Comparison of ENCODE assay signal across 8 cellular contexts in genomic region chr1:202926578-202927491, GRCh38. TPM values are rescaled to one million over a fixed set of nuclear protein-coding genes. Genes with fewer than 3 reads are reported as not detected.
A peak's percentile ranks its signal among the peaks of the same experiment; 100 is the strongest.
DNase-seq lines count a peak whose midpoint lies in the region; ATAC-seq and TF ChIP-seq lines count a peak whose summit lies in the region.

Gene KLHL12, minus strand, starts transcription at chr1:202927234. Its CDS starts 2,072 bp downstream, at chr1:202925162.

- CTCF ChIA-PET in Calu3 (lab: Charles Lee): interaction anchor here (0.6 to 1.2 kb wide), 8 partner anchors 19 to 684 kb away, joined by 3 to 11 read pairs (median 5); partner anchors contain the start of gene CYB5R1
- CTCF ChIA-PET in activated CD8-positive, alpha-beta memory T cell treated with anti-CD3 and anti-CD28 coated beads, Interleukin-2, amount 10 ng/mL, durations not matched to agents 7 days and 5 days (lab: Charles Lee): interaction anchor here (0.6 to 2.5 kb wide), 10 partner anchors 15 to 75 kb away, joined by 3 to 9 read pairs (median 4); no protein-coding TSS in a partner anchor

- peak within 1 kb of the TSS; percentile 52 for H3K4me2 ChIP-seq in mesendoderm (ENCODE audit: low read length)

- no peaks in the 10 kb centered on the region for H3K79me2 ChIP-seq in mesendoderm (ENCODE audit: control insufficient read depth, insufficient read depth, low read length)

- no peaks in the 10 kb centered on the region for H3K27me3 Mint-ChIP-seq in Calu3 (ENCODE audit: unreplicated experiment)
- peaks cover 7% of the 10 kb centered on the region for H3K27me3 Mint-ChIP-seq in activated CD8-positive, alpha-beta memory T cell treated with anti-CD3 and anti-CD28 coated beads, Interleukin-2, amount 10 ng/mL, durations not matched to agents 7 days and 5 days

- H3K4me3 ChIP-seq in HUES48 (ENCODE audit: low read depth, low read length) (peak within 1 kb of the TSS; percentile 93), NT2/D1 (ENCODE audit: insufficient read length, low read depth) (peak within 1 kb of the TSS; percentile 98), endocrine pancreas (ENCODE audit: control insufficient read depth, insufficient read depth, low read length) (peak within 1 kb of the TSS; percentile 91), mesendoderm (ENCODE audit: low read length) (peak within 1 kb of the TSS; percentile 82)

- no peak within 1 kb of the TSS for H2BK120ac ChIP-seq in mesendoderm (ENCODE audit: low read depth, low read length)

- no peak within 1 kb of the TSS for H3K23ac ChIP-seq in mesendoderm (ENCODE audit: low read length)

- H2AK5ac ChIP-seq in mesendoderm (ENCODE audit: low read length): no peak within 1 kb of the TSS

- H2BK5ac ChIP-seq in mesendoderm (ENCODE audit: low read length): peak within 1 kb of the TSS; percentile 75

- BruUV-seq in Calu3 (replicated peaks; lab: Mats Ljungman, UMichigan): TSS peak; percentile 66

- no peaks in the 10 kb centered on the region for H3K27me3 ChIP-seq in HUES48 (ENCODE audit: control insufficient read depth, insufficient read depth, low read length)
- no peaks in the 10 kb centered on the region for H3K27me3 ChIP-seq in NT2/D1 (ENCODE audit: insufficient read depth, insufficient read length)
- no peaks in the 10 kb centered on the region for H3K27me3 ChIP-seq in endocrine pancreas (ENCODE audit: control insufficient read depth, insufficient read depth, low read length)
- H3K27me3 ChIP-seq in mesendoderm (ENCODE audit: insufficient read depth, low read length, poor library complexity): no peaks in the 10 kb centered on the region

- no peaks in the 10 kb centered on the region for H3K9me3 Mint-ChIP-seq in Calu3 (ENCODE audit: low read depth, unreplicated experiment)
- no peaks in the 10 kb centered on the region for H3K9me3 Mint-ChIP-seq in activated CD8-positive, alpha-beta memory T cell treated with anti-CD3 and anti-CD28 coated beads, Interleukin-2, amount 10 ng/mL, durations not matched to agents 7 days and 5 days (ENCODE audit: low read depth)

- H3K36me3 ChIP-seq in HUES48 (ENCODE audit: control insufficient read depth, insufficient read depth, low read length): peaks cover 20% of the 10 kb centered on the region
- H3K36me3 ChIP-seq in NT2/D1 (ENCODE audit: insufficient read depth, insufficient read length, low read length): peaks cover 23% of the 10 kb centered on the region
- no peaks in the 10 kb centered on the region for H3K36me3 ChIP-seq in endocrine pancreas (ENCODE audit: control insufficient read depth, insufficient read depth, low read length)
- H3K36me3 ChIP-seq in mesendoderm (ENCODE audit: control insufficient read depth, insufficient read depth, low read length): no peaks in the 10 kb centered on the region

- peak; percentile 99 for DNase-seq in Calu3
- peak; percentile 99 for DNase-seq in NT2/D1 (ENCODE audit: low read depth, low spot score)
- DNase-seq in activated CD8-positive, alpha-beta memory T cell treated with anti-CD3 and anti-CD28 coated beads, Interleukin-2, amount 10 ng/mL, durations not matched to agents 7 days and 5 days: peak; percentile 97
- peak; percentile 99 for DNase-seq in mesendoderm
- DNase-seq in stimulated activated CD8-positive, alpha-beta memory T cell treated with anti-CD3 and anti-CD28 coated beads, Interleukin-15, amount 100 ng/mL, for 1 hour (ENCODE audit: low read depth): peak; percentile 91

- H3K27ac Mint-ChIP-seq in Calu3 (ENCODE audit: unreplicated experiment): peak within 1 kb of the TSS; percentile 97
- H3K27ac Mint-ChIP-seq in activated CD8-positive, alpha-beta memory T cell treated with anti-CD3 and anti-CD28 coated beads, Interleukin-2, amount 10 ng/mL, durations not matched to agents 7 days and 5 days: peak within 1 kb of the TSS; percentile 93

- H3K27ac ChIP-seq in HUES48 (ENCODE audit: low read depth, low read length) (peak within 1 kb of the TSS; percentile 97), mesendoderm (ENCODE audit: low read depth, low read length) (peak within 1 kb of the TSS; percentile 71)

- H3K4me1 Mint-ChIP-seq in Calu3 (ENCODE audit: low read depth, unreplicated experiment): no peaks in the 10 kb centered on the region
- peaks cover 29% of the 10 kb centered on the region for H3K4me1 Mint-ChIP-seq in activated CD8-positive, alpha-beta memory T cell treated with anti-CD3 and anti-CD28 coated beads, Interleukin-2, amount 10 ng/mL, durations not matched to agents 7 days and 5 days

- no CpG with 5 or more reads among the region's 57 CpGs for WGBS in mesendoderm (ENCODE audit: extremely low coverage, insufficient coverage, low lambda C conversion rate)

- intact Hi-C loops in Calu3 (cut with micrococcal nuclease; ENCODE audit: unreplicated experiment): loop anchor here (2.0 kb wide), 2 partner anchors 42 to 72 kb away; no protein-coding TSS in a partner anchor

- H3K36me3 Mint-ChIP-seq in Calu3 (ENCODE audit: insufficient read depth, unreplicated experiment): peaks cover 32% of the 10 kb centered on the region
- peaks cover 16% of the 10 kb centered on the region for H3K36me3 Mint-ChIP-seq in activated CD8-positive, alpha-beta memory T cell treated with anti-CD3 and anti-CD28 coated beads, Interleukin-2, amount 10 ng/mL, durations not matched to agents 7 days and 5 days

- H3K9me3 ChIP-seq in HUES48 (ENCODE audit: control insufficient read depth, insufficient read depth, low read length): no peaks in the 10 kb centered on the region
- H3K9me3 ChIP-seq in NT2/D1 (ENCODE audit: insufficient read depth, low read length): no peaks in the 10 kb centered on the region
- H3K9me3 ChIP-seq in endocrine pancreas (ENCODE audit: control insufficient read depth, low read length): no peaks in the 10 kb centered on the region

- H4K8ac ChIP-seq in mesendoderm (ENCODE audit: low read depth, low read length): peak within 1 kb of the TSS; percentile 97

- no peak within 1 kb of the TSS for H3K4ac ChIP-seq in mesendoderm (ENCODE audit: low read depth, low read length)

- H3K56ac ChIP-seq in mesendoderm (ENCODE audit: low read length): peak within 1 kb of the TSS; percentile 93

- H3K4me1 ChIP-seq in HUES48 (ENCODE audit: control insufficient read depth, insufficient read depth, low read length) (0 out of 2 replicates have a peak, but pooled peaks cover 3% of the 10 kb centered on the region), NT2/D1 (ENCODE audit: insufficient read depth, insufficient read length) (no peaks in the 10 kb centered on the region), endocrine pancreas (ENCODE audit: control insufficient read depth, insufficient read depth, low read length) (no peaks in the 10 kb centered on the region), mesendoderm (ENCODE audit: control insufficient read depth, low read depth, low read length) (no peaks in the 10 kb centered on the region)

- TF ChIP-seq CTCF in Calu3 (IDR thresholded peaks at IDR 0.05; ENCODE audit: unreplicated experiment): peak; percentile 87

- no peak within 1 kb of the TSS for H2BK15ac ChIP-seq in mesendoderm (replicated peaks; ENCODE audit: low read depth)

- peak within 1 kb of the TSS; percentile 93 for H3K4me3 Mint-ChIP-seq in Calu3 (ENCODE audit: low read depth, unreplicated experiment)
- H3K4me3 Mint-ChIP-seq in activated CD8-positive, alpha-beta memory T cell treated with anti-CD3 and anti-CD28 coated beads, Interleukin-2, amount 10 ng/mL, durations not matched to agents 7 days and 5 days: peak within 1 kb of the TSS; percentile 92

- H3K9ac ChIP-seq in HUES48 (ENCODE audit: low read depth, low read length) (peak within 1 kb of the TSS; percentile 83), NT2/D1 (ENCODE audit: insufficient read length, low read depth) (peak within 1 kb of the TSS; percentile 98), endocrine pancreas (ENCODE audit: control insufficient read depth, insufficient read depth, low read length) (peak within 1 kb of the TSS; percentile 90), mesendoderm (ENCODE audit: low read length) (peak within 1 kb of the TSS; percentile 89)

- ATAC-seq in GM21390 (IDR thresholded peaks at IDR 0.05; ENCODE audit: unreplicated experiment): peak; percentile 93
- ATAC-seq in activated CD8-positive, alpha-beta memory T cell treated with anti-CD3 and anti-CD28 coated beads, Interleukin-2, amount 10 ng/mL, durations not matched to agents 7 days and 5 days: peak; percentile 97

- peak within 1 kb of the TSS; percentile 1 for H4K5ac ChIP-seq in mesendoderm (ENCODE audit: low read length)

- H3K18ac ChIP-seq in mesendoderm (ENCODE audit: low read length): no peak within 1 kb of the TSS

- no peaks in the 10 kb centered on the region for H3K79me1 ChIP-seq in mesendoderm (ENCODE audit: low read length)

RNA-seq across cellular contexts. Expression of gene KLHL12, which starts in this region (rescaled TPM):
- total RNA-seq in Calu3 (2022): 35.4 and 36.7 TPM in 2 replicates
- 10 to 100 TPM; 30.8 to 32.7 TPM for total RNA-seq in activated CD8-positive, alpha-beta memory T cell treated with anti-CD3 and anti-CD28 coated beads, Interleukin-2, amount 10 ng/mL, durations not matched to agents 7 days and 5 days
- polyA plus RNA-seq in mesendoderm (2013, experiment 1 of 2): 12.6 TPM
- polyA plus RNA-seq in mesendoderm (2013, experiment 2 of 2): 13.0 TPM

Comparison
In these comparisons a context has a peak if more than half of its experiments do, and no peak if none do; other contexts are left out.
1. Peak in every context shown above with its lines: DNase-seq, ATAC-seq, H3K4me3 ChIP-seq and H3K27ac ChIP-seq.